In the genomic region with DNA sequence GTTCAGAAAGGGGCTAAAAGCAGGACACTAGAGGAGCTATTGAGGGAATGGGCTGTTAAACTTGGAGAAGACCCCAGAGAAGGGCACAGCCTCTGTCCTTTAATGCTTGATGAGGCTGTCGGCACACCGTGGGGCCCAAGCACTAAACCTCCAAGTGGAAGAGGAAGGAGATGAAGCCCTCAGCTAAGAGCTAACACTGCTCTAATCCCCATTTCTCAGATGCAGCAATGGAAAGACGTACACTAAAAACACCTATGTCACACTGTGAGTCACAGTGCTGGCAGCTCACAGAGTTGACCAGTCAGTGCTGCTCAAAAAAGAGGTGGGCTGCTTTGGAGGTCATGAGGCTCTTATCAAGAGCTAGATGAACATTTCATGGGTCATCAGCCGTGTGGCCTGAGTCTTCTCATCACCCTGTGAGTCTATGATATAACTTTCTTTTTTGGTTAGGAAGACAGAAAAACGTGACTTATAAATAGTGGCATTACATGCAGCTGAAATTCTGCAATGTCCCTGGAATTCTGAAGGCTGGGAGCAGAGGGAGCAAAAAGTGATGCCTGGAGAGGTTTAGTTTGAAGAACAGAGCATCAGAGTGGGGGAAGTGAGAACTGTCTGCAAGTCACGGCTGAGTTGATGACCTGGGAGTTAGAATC, we compare ENCODE assay signal across 8 cellular contexts. TPM values are rescaled to one million over a fixed set of nuclear protein-coding genes. Genes with fewer than 3 reads are reported as not detected.
DNase-seq lines count a peak whose midpoint lies in the region; ATAC-seq and TF ChIP-seq lines count a peak whose summit lies in the region.

No MANE protein-coding gene starts in this region.

- H3K4me1 ChIP-seq in body of pancreas: peaks cover 16% of the 10 kb centered on the region

- H3K27ac Mint-ChIP-seq in activated CD8-positive, alpha-beta T cell treated with anti-CD3 and anti-CD28 coated beads, Interleukin-2, amount 10 ng/mL, durations not matched to agents 7 days and 5 days: peak overlapping the region; percentile 90
- H3K27ac Mint-ChIP-seq in naive thymus-derived CD8-positive, alpha-beta T cell: peak overlapping the region; percentile 77 to 95 (median 92)

- H3K36me3 Mint-ChIP-seq in activated CD8-positive, alpha-beta T cell treated with anti-CD3 and anti-CD28 coated beads, Interleukin-2, amount 10 ng/mL, durations not matched to agents 7 days and 5 days (ENCODE audit: low read depth): peaks cover 74% of the 10 kb centered on the region
- peaks cover 2 to 48% (median 23%) of the 10 kb centered on the region in 3 donors for H3K36me3 Mint-ChIP-seq in naive thymus-derived CD8-positive, alpha-beta T cell

- whole genome bisulfite sequencing in body of pancreas, 2 donors: 47 to 55% methylated on average over 6 of the region's 6 CpGs

- peak overlapping the region; percentile 62 for H3K4me3 Mint-ChIP-seq in activated CD8-positive, alpha-beta T cell treated with anti-CD3 and anti-CD28 coated beads, Interleukin-2, amount 10 ng/mL, durations not matched to agents 7 days and 5 days
- peak overlapping the region; percentile 31 to 82 (median 70) for H3K4me3 Mint-ChIP-seq in naive thymus-derived CD8-positive, alpha-beta T cell

- peaks cover 73% of the 10 kb centered on the region for H3K4me1 Mint-ChIP-seq in activated CD8-positive, alpha-beta T cell treated with anti-CD3 and anti-CD28 coated beads, Interleukin-2, amount 10 ng/mL, durations not matched to agents 7 days and 5 days (ENCODE audit: low read depth)
- H3K4me1 Mint-ChIP-seq in naive thymus-derived CD8-positive, alpha-beta T cell: peaks cover 34 to 79% (median 62%) of the 10 kb centered on the region in 4 donors

- no peaks in the 10 kb centered on the region for H3K9me3 Mint-ChIP-seq in activated CD8-positive, alpha-beta T cell treated with anti-CD3 and anti-CD28 coated beads, Interleukin-2, amount 10 ng/mL, durations not matched to agents 7 days and 5 days (ENCODE audit: insufficient read depth)
- H3K9me3 Mint-ChIP-seq in naive thymus-derived CD8-positive, alpha-beta T cell: no peaks in the 10 kb centered on the region

- no peak for TF ChIP-seq CTCF in body of pancreas (IDR thresholded peaks at IDR 0.05)

- ATAC-seq in HG03280 (IDR thresholded peaks at IDR 0.05; ENCODE audit: unreplicated experiment): peak; percentile 26
- peak; percentile 64 for ATAC-seq in activated CD8-positive, alpha-beta T cell treated with anti-CD3 and anti-CD28 coated beads, Interleukin-2, amount 10 ng/mL, durations not matched to agents 7 days and 5 days
- peak; percentile 41 to 53 for ATAC-seq in naive thymus-derived CD8-positive, alpha-beta T cell
- no peak for ATAC-seq in HG03571 (IDR thresholded peaks at IDR 0.05; ENCODE audit: unreplicated experiment)
- no peak for ATAC-seq in HG03442 (IDR thresholded peaks at IDR 0.05; ENCODE audit: unreplicated experiment)
- no peak for ATAC-seq in GM21526 (IDR thresholded peaks at IDR 0.05; ENCODE audit: low FRiP score, unreplicated experiment)
- ATAC-seq in body of pancreas: no peak

- POLR2A ChIA-PET in activated CD8-positive, alpha-beta T cell treated with anti-CD3 and anti-CD28 coated beads, Interleukin-2, amount 10 ng/mL, durations not matched to agents 7 days and 5 days (lab: Charles Lee): interaction anchor here (0.6 to 7.6 kb wide), 10 partner anchors 10 to 317 kb away, joined by 3 to 90 read pairs (median 4); a partner anchor contains a TSS
- POLR2A ChIA-PET in naive thymus-derived CD8-positive, alpha-beta T cell (lab: Charles Lee): interaction anchor here (1.0 to 5.9 kb wide), 4 partner anchors 10 to 316 kb away, joined by 3 to 55 read pairs (median 13); a partner anchor contains a TSS

- intact Hi-C loops in body of pancreas (cut with DNase I): no loop called here

- H3K9me3 ChIP-seq in body of pancreas: no peaks in the 10 kb centered on the region

- DNase-seq in ELR (ENCODE audit: low read depth) (peak; percentile 70), body of pancreas (no peak)
- DNase-seq in activated CD8-positive, alpha-beta T cell treated with anti-CD3 and anti-CD28 coated beads, Interleukin-2, amount 10 ng/mL, durations not matched to agents 7 days and 5 days: peak; percentile 47
- no peak for DNase-seq in naive thymus-derived CD8-positive, alpha-beta T cell

- no peaks in the 10 kb centered on the region for H3K27me3 ChIP-seq in body of pancreas

- no peak overlapping the region for H3K4me3 ChIP-seq in body of pancreas

- no peak for TF ChIP-seq POLR2A in body of pancreas (IDR thresholded peaks at IDR 0.05)

- no peaks in the 10 kb centered on the region for H3K27me3 Mint-ChIP-seq in activated CD8-positive, alpha-beta T cell treated with anti-CD3 and anti-CD28 coated beads, Interleukin-2, amount 10 ng/mL, durations not matched to agents 7 days and 5 days (ENCODE audit: low read depth)
- no peaks in the 10 kb centered on the region for H3K27me3 Mint-ChIP-seq in naive thymus-derived CD8-positive, alpha-beta T cell

- CTCF ChIA-PET in activated CD8-positive, alpha-beta T cell treated with anti-CD3 and anti-CD28 coated beads, Interleukin-2, amount 10 ng/mL, durations not matched to agents 7 days and 5 days (lab: Charles Lee): interaction anchor here (0.7 to 14.2 kb wide), 18 partner anchors 10 to 317 kb away, joined by 3 to 304 read pairs (median 6); a partner anchor contains a TSS

- peak overlapping the region in 1 of 4 donors; percentile 52 for H3K27ac ChIP-seq in body of pancreas

- no peaks in the 10 kb centered on the region for H3K36me3 ChIP-seq in body of pancreas (replicated peaks in 1 of 2; ENCODE audit: insufficient read depth in 1 of 2, low read depth in 2 of 2)

RNA-seq across cellular contexts. Expression of a gene that starts 21.5 kb away (rescaled TPM):
- 10 to 100 TPM; 52.6 to 55.3 TPM for total RNA-seq in activated CD8-positive, alpha-beta T cell treated with anti-CD3 and anti-CD28 coated beads, Interleukin-2, amount 10 ng/mL, durations not matched to agents 7 days and 5 days
- total RNA-seq in naive thymus-derived CD8-positive, alpha-beta T cell: 10 to 100 TPM; 15.9 to 21.3 TPM
- 10 to 100 TPM; 38.4 to 81.3 (median 69.8) TPM for polyA plus RNA-seq in naive thymus-derived CD8-positive, alpha-beta T cell
- 1 to 10 TPM in 1 of 2 donors, not detected in 1; 1.0 TPM for total RNA-seq in body of pancreas

Comparison
In these comparisons a context has a peak if more than half of its experiments do, and no peak if none do; other contexts are left out.
1. DNase-seq: peak in ELR (single experiment) and activated CD8-positive, alpha-beta T cell treated with anti-CD3 and anti-CD28 coated beads, Interleukin-2, amount 10 ng/mL, durations not matched to agents 7 days and 5 days (single experiment); none in naive thymus-derived CD8-positive, alpha-beta T cell (0 of 10) and body of pancreas (0 of 4).
2. ATAC-seq: peak in HG03280 (single experiment), activated CD8-positive, alpha-beta T cell treated with anti-CD3 and anti-CD28 coated beads, Interleukin-2, amount 10 ng/mL, durations not matched to agents 7 days and 5 days (single experiment) and naive thymus-derived CD8-positive, alpha-beta T cell (2 of 2); none in HG03571 (single experiment), HG03442 (single experiment), GM21526 (single experiment) and body of pancreas (single experiment).
3. RNA of a gene that starts 21.5 kb away (total RNA-seq): 52.6 to 55.3 TPM in activated CD8-positive, alpha-beta T cell treated with anti-CD3 and anti-CD28 coated beads, Interleukin-2, amount 10 ng/mL, durations not matched to agents 7 days and 5 days and 15.9 to 21.3 TPM in naive thymus-derived CD8-positive, alpha-beta T cell; 1.0 TPM in body of pancreas; every median in the first group is over 4 times any median in the second.